9 cellular contexts compared by ENCODE assay signal in the genomic region with DNA sequence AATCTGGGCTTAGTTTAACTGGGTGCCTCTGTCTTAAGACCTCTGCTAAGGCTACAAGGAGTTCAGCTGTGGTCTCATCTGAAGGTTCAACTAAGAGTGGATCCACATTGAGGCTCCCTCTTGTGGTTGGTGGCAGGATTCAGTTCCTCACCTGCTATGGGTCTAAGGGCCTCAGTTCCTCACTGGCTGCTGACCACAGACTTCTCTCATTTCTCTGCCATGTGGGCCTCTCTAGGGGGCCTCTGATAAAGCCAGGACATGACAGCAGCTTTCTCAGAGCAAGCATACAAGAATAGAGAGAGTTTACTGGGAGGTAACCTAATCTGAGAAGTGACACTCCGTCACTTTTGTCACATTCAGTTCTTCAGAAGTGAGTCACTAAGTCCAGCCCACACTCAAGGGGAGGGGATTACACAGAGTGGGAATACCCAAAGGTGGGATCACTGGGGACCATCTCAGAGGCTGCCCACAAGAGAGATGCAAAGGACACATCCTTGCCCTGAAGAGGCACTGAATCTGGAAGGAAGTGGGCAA. TPM values are rescaled to one million over a fixed set of nuclear protein-coding genes. Genes with fewer than 3 reads are reported as not detected.
DNase-seq lines count a peak whose midpoint lies in the region; TF ChIP-seq lines count a peak whose summit lies in the region.
"Had no signal": no experiment of that assay in that cellular context is flagged by ENCODE, and none has a peak within 500 bp of the region (broad histone marks: within the 10 kb centered on the region; RNA-seq: fewer than 3 reads in every experiment).

No MANE protein-coding gene starts in this region.

- in situ Hi-C loops in T47D (cut with HindIII; ENCODE audit: low pct_unique_long_range_greater_than_20kb, low sequenced_read_pairs): no loop called here

- no peak overlapping the region for H3K27ac ChIP-seq in HEK293 (ENCODE audit: extremely low read depth, low read depth, low read length)

- peak; percentile 66 for DNase-seq in activated naive CD4-positive, alpha-beta T cell treated with anti-CD3 and anti-CD28 coated beads for 36 hours
- DNase-seq in activated naive CD4-positive, alpha-beta T cell treated with anti-CD3 and anti-CD28 coated beads, Interleukin-2, amount 50 U/mL, for 16 hours: no peak
- DNase-seq in NCI-H748 treated with DMSO at 0.1 percent for 48 hours (lab: John Stamatoyannopoulos, UW): peak; percentile 1
- DNase-seq in T47D (ENCODE audit: low read depth in 1 of 2, low spot score in 1 of 2): peak; percentile 25 to 74
- no peak for DNase-seq in osteocyte (ENCODE audit: extremely low spot score, unreplicated experiment)
- DNase-seq in effector CD8-positive, alpha-beta T cell (lab: John Stamatoyannopoulos, UW): no peak
- no peak for DNase-seq in NCI-H1048 (lab: John Stamatoyannopoulos, UW)

- H3K4me3 Mint-ChIP-seq in activated naive CD4-positive, alpha-beta T cell treated with anti-CD3 and anti-CD28 coated beads for 36 hours: no peak overlapping the region
- no peak overlapping the region for H3K4me3 Mint-ChIP-seq in osteocyte (ENCODE audit: unreplicated experiment)
- H3K4me3 Mint-ChIP-seq: brain had no signal

- CTCF ChIA-PET in activated naive CD4-positive, alpha-beta T cell treated with anti-CD3 and anti-CD28 coated beads for 36 hours (lab: Charles Lee): interaction anchor here (0.6 to 4.5 kb wide), 5 partner anchors 10 to 440 kb away, joined by 3 to 19 read pairs (median 7); no protein-coding TSS in a partner anchor
- CTCF ChIA-PET in HEK293 (lab: Yijun Ruan, JAX): interaction anchor here (0.6 to 3.3 kb wide), 11 partner anchors 9 to 1192 kb away, joined by 3 to 9 read pairs (median 3); no protein-coding TSS in a partner anchor

- no peaks in the 10 kb centered on the region for H3K9me3 ChIP-seq in HEK293 (ENCODE audit: control insufficient read depth, insufficient read depth, low read depth, low read length)

- H3K27me3 Mint-ChIP-seq in activated naive CD4-positive, alpha-beta T cell treated with anti-CD3 and anti-CD28 coated beads for 36 hours (ENCODE audit: low read depth): no peaks in the 10 kb centered on the region
- no peaks in the 10 kb centered on the region for H3K27me3 Mint-ChIP-seq in osteocyte (ENCODE audit: unreplicated experiment)

- H3K27ac Mint-ChIP-seq in activated naive CD4-positive, alpha-beta T cell treated with anti-CD3 and anti-CD28 coated beads for 36 hours: no peak overlapping the region
- H3K27ac Mint-ChIP-seq in osteocyte (ENCODE audit: unreplicated experiment): no peak overlapping the region
- H3K27ac Mint-ChIP-seq: brain had no signal

- H3K9me3 Mint-ChIP-seq in activated naive CD4-positive, alpha-beta T cell treated with anti-CD3 and anti-CD28 coated beads for 36 hours: no peaks in the 10 kb centered on the region
- H3K9me3 Mint-ChIP-seq in osteocyte (ENCODE audit: unreplicated experiment): no peaks in the 10 kb centered on the region
- H3K9me3 Mint-ChIP-seq: brain had no signal

- POLR2A ChIA-PET in HEK293 (lab: Yijun Ruan, JAX): no interaction called here

- no peaks in the 10 kb centered on the region for H3K36me3 Mint-ChIP-seq in activated naive CD4-positive, alpha-beta T cell treated with anti-CD3 and anti-CD28 coated beads for 36 hours (ENCODE audit: low read depth)
- no peaks in the 10 kb centered on the region for H3K36me3 Mint-ChIP-seq in osteocyte (ENCODE audit: unreplicated experiment)
- H3K36me3 Mint-ChIP-seq: brain had no signal

- no peaks in the 10 kb centered on the region for H3K36me3 ChIP-seq in HEK293 (ENCODE audit: control insufficient read depth in 2 of 2, insufficient read depth in 1 of 2, low read length in 2 of 2)

- H3K4me1 Mint-ChIP-seq in activated naive CD4-positive, alpha-beta T cell treated with anti-CD3 and anti-CD28 coated beads for 36 hours (ENCODE audit: low read depth): peaks cover 5% of the 10 kb centered on the region
- no peaks in the 10 kb centered on the region for H3K4me1 Mint-ChIP-seq in osteocyte (ENCODE audit: unreplicated experiment)

- TF ChIP-seq CTCF in HEK293 (tag by site-specific recombination; IDR thresholded peaks at IDR 0.05) (no peak), osteocyte (IDR thresholded peaks at IDR 0.05) (peak; percentile 49)

- H3K4me3 ChIP-seq in HEK293 (ENCODE audit: low read depth, low read length): no peak overlapping the region

- no peaks in the 10 kb centered on the region for H3K4me1 ChIP-seq in HEK293 (ENCODE audit: control insufficient read depth, insufficient read depth, low read length)

- intact Hi-C loops in activated naive CD4-positive, alpha-beta T cell treated with anti-CD3 and anti-CD28 coated beads for 36 hours (cut with micrococcal nuclease): loop anchor here (1.0 to 5.0 kb wide), 2 partner anchors 88 to 477 kb away; no protein-coding TSS in a partner anchor

TF ChIP-seq in HEK293, 187 proteins besides CTCF, POLR2A, EP300 and RAD21:
- TF ChIP-seq ZFP3 (tag by site-specific recombination; IDR thresholded peaks at IDR 0.05; ENCODE audit: low read depth) (no peak), ZNF266 (tag by site-specific recombination; IDR thresholded peaks at IDR 0.05; ENCODE audit: low read depth) (no peak), ZNF10 (tag by site-specific recombination; IDR thresholded peaks at IDR 0.05) (peak; percentile 63; the same call in 1 of the 2 replicates), TRIM28 (IDR thresholded peaks at IDR 0.05; ENCODE audit: borderline replicate concordance, low read length) (peak; percentile 67; the same call in 1 of the 2 replicates), GLIS1 (tag by site-specific recombination; IDR thresholded peaks at IDR 0.05) (peak; percentile 53), ZNF654 (tag by site-specific recombination; IDR thresholded peaks at IDR 0.05; ENCODE audit: low read depth) (peak; percentile 25; the same call in 1 of the 2 replicates), SETDB1 (IDR thresholded peaks at IDR 0.05; ENCODE audit: insufficient read length, low read length) (peak; percentile 31), ZXDB (tag by site-specific recombination; IDR thresholded peaks at IDR 0.05) (no peak)

RNA-seq across cellular contexts. Expression of a gene that starts 19.2 kb away (rescaled TPM):
- total RNA-seq in activated naive CD4-positive, alpha-beta T cell treated with anti-CD3 and anti-CD28 coated beads for 36 hours: 1 to 10 TPM; 2.7 to 3.1 TPM
- total RNA-seq in osteocyte: 2.7 and 3.0 TPM in 2 replicates

RNA-seq across cellular contexts. Expression of a gene that starts 33.8 kb away (rescaled TPM):
- 10 to 100 TPM; 43.2 to 48.4 TPM for total RNA-seq in activated naive CD4-positive, alpha-beta T cell treated with anti-CD3 and anti-CD28 coated beads for 36 hours
- total RNA-seq in osteocyte: 40.1 and 46.2 TPM in 2 replicates

Comparison
In these comparisons a context has a peak if more than half of its experiments do, and no peak if none do; other contexts are left out.
1. DNase-seq: peak in activated naive CD4-positive, alpha-beta T cell treated with anti-CD3 and anti-CD28 coated beads for 36 hours (single experiment), NCI-H748 treated with DMSO at 0.1 percent for 48 hours (single experiment) and T47D (2 of 2); none in activated naive CD4-positive, alpha-beta T cell treated with anti-CD3 and anti-CD28 coated beads, Interleukin-2, amount 50 U/mL, for 16 hours (single experiment), osteocyte (single experiment), effector CD8-positive, alpha-beta T cell (single experiment) and NCI-H1048 (single experiment).